8 cellular contexts compared by ENCODE assay signal in genomic region chr3:51718547-51719412, GRCh38. TPM values are rescaled to one million over a fixed set of nuclear protein-coding genes. Genes with fewer than 3 reads are reported as not detected.
A peak's percentile ranks its signal among the peaks of the same experiment; 100 is the strongest.
DNase-seq lines count a peak whose midpoint lies in the region; ATAC-seq and TF ChIP-seq lines count a peak whose summit lies in the region.

No MANE protein-coding gene starts in this region.

- no peak overlapping the region for H3K4me3 Mint-ChIP-seq in osteocyte (ENCODE audit: unreplicated experiment)

- no peaks in the 10 kb centered on the region for H3K36me3 Mint-ChIP-seq in osteocyte (ENCODE audit: unreplicated experiment)

- no peak overlapping the region for H3K27ac Mint-ChIP-seq in osteocyte (ENCODE audit: unreplicated experiment)

- no peak for DNase-seq in GM06990 (ENCODE audit: extremely low read depth, insufficient read length)
- DNase-seq in NCI-H526 (lab: John Stamatoyannopoulos, UW): peak; percentile 47 to 82
- peak; percentile 85 for DNase-seq in activated CD8-positive, alpha-beta memory T cell treated with anti-CD3 and anti-CD28 coated beads, Interleukin-2, amount 50 U/mL, for 48 hours
- DNase-seq in foreskin fibroblast: peak; percentile 23 to 64
- peak; percentile 81 for DNase-seq in osteocyte (ENCODE audit: extremely low spot score, unreplicated experiment)
- DNase-seq in T1000 (lab: John Stamatoyannopoulos, UW): no peak

- H3K4me1 Mint-ChIP-seq in osteocyte (ENCODE audit: unreplicated experiment): no peaks in the 10 kb centered on the region

- peak; percentile 60 for ATAC-seq in HG03196 (IDR thresholded peaks at IDR 0.05; ENCODE audit: unreplicated experiment)
- no peak for ATAC-seq in HG03432 (IDR thresholded peaks at IDR 0.05; ENCODE audit: unreplicated experiment)

- peaks cover 2% of the 10 kb centered on the region for H3K27me3 Mint-ChIP-seq in osteocyte (ENCODE audit: unreplicated experiment)

- H3K9me3 Mint-ChIP-seq in osteocyte (ENCODE audit: unreplicated experiment): no peaks in the 10 kb centered on the region

- H3K36me3 ChIP-seq in GM06990 (ENCODE audit: control insufficient read depth, insufficient read depth, low read length): no peaks in the 10 kb centered on the region

- TF ChIP-seq CTCF in GM06990 (IDR thresholded peaks at IDR 0.05; ENCODE audit: insufficient read depth, low read length, poor library complexity, severe bottlenecking) (peak; percentile 94), foreskin fibroblast (IDR thresholded peaks at IDR 0.05; ENCODE audit: low read depth, low read length) (peak; percentile 78), osteocyte (IDR thresholded peaks at IDR 0.05) (peak; percentile 59)

- H3K27me3 ChIP-seq in GM06990 (replicated peaks; ENCODE audit: control insufficient read depth, insufficient read depth, low read length): no peaks in the 10 kb centered on the region; the same call in 1 of the 2 replicates

- no peak overlapping the region for H3K4me3 ChIP-seq in GM06990 (replicated peaks; ENCODE audit: low read depth, low read length)
- no peak overlapping the region for H3K4me3 ChIP-seq in foreskin fibroblast (ENCODE audit: low read depth in 1 of 2, low read length in 2 of 2)

RNA-seq across cellular contexts. Expression of gene GRM2, which starts 11.9 kb away (rescaled TPM):
- total RNA-seq in osteocyte: 0.10 and 0.32 TPM in 2 replicates

RNA-seq across cellular contexts. Expression of gene TEX264, which starts 47.7 kb away (rescaled TPM):
- 63.0 and 65.2 TPM in 2 replicates for total RNA-seq in osteocyte

Comparison
In these comparisons a context has a peak if more than half of its experiments do, and no peak if none do; other contexts are left out.
1. DNase-seq: peak in NCI-H526 (2 of 2), activated CD8-positive, alpha-beta memory T cell treated with anti-CD3 and anti-CD28 coated beads, Interleukin-2, amount 50 U/mL, for 48 hours (single experiment), foreskin fibroblast (2 of 2) and osteocyte (single experiment); none in GM06990 (single experiment) and T1000 (single experiment).
2. Peak in every context shown above with its lines, with median percentiles within 50 percentile points of each other: CTCF ChIP-seq.